ENCODE assay signal across 28 cellular contexts in the genomic region with DNA sequence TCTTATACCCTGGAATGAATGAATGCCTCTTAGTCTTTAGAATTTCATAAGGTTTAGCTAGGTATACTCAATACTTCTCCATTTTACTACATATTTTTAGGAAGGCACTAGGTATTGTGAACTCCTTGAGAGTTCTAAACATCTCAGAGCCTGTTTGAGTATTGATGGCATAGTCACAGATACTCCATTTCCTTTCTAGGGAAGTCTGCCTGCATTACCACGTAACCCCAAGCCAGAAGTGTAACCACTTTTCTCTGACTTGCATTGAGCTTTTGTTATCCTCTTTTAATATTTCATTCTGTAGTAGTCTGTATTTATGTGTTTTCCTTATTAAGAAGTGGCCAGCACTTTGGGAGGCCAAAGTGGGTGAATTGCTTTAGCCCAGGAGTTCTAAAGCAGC. TPM values are rescaled to one million over a fixed set of nuclear protein-coding genes. Genes with fewer than 3 reads are reported as not detected.
DNase-seq lines count a peak whose midpoint lies in the region; ATAC-seq and TF ChIP-seq lines count a peak whose summit lies in the region.
"Had no signal": no experiment of that assay in that cellular context is flagged by ENCODE, and none has a peak within 500 bp of the region (broad histone marks: within the 10 kb centered on the region; RNA-seq: fewer than 3 reads in every experiment).

No MANE protein-coding gene starts in this region.

- H3K4me3 Mint-ChIP-seq in T-helper 1 cell treated with Interleukin-12 subunit alpha and Interleukin-12 subunit beta and Interleukin-4 antibody, amounts not matched to agents 30 μg/mL and 1 μg/mL, for 36 hours = peak overlapping the region; percentile 9
- H3K4me3 Mint-ChIP-seq in natural killer cell = no peak overlapping the region
- no peak overlapping the region for H3K4me3 Mint-ChIP-seq in natural killer cell treated with Interleukin-12 subunit alpha and Interleukin-12 subunit beta and Interleukin-15 and Interleukin-18, amount 100 ng/mL, for 72 hours
- peak overlapping the region; percentile 10 for H3K4me3 Mint-ChIP-seq in activated T-helper 2 cell treated with anti-CD3 and anti-CD28 coated beads, Interferon-gamma antibody, Interleukin-2, Interleukin-4, amounts not matched to agents 10 μg/mL and 5 μg/mL and 100 μg/mL, durations not matched to agents 14 hours and 24 hours and 36 hours (ENCODE audit: low read depth)
- H3K4me3 Mint-ChIP-seq: endodermal cell; HFFc6; neural progenitor cell; stimulated activated memory B cell treated with anti-CD40 and anti-IgM and Interleukin-4, amounts not matched to agents 10 μg/mL and 1 μg/mL and 100 μg/mL, for 72 hours had no signal

- H3K27me3 ChIP-seq in testis = no peaks in the 10 kb centered on the region
- H3K27me3 ChIP-seq: foreskin keratinocyte, heart right ventricle, neural progenitor cell, suprapubic skin had no signal

- H3K36me3 Mint-ChIP-seq in T-helper 1 cell treated with Interleukin-12 subunit alpha and Interleukin-12 subunit beta and Interleukin-4 antibody, amounts not matched to agents 30 μg/mL and 1 μg/mL, for 36 hours (ENCODE audit: low read depth) = peaks cover 19% of the 10 kb centered on the region
- H3K36me3 Mint-ChIP-seq in natural killer cell = no peaks in the 10 kb centered on the region
- peaks cover 4% of the 10 kb centered on the region for H3K36me3 Mint-ChIP-seq in natural killer cell treated with Interleukin-12 subunit alpha and Interleukin-12 subunit beta and Interleukin-15 and Interleukin-18, amount 100 ng/mL, for 72 hours
- peaks cover 56% of the 10 kb centered on the region for H3K36me3 Mint-ChIP-seq in activated T-helper 2 cell treated with anti-CD3 and anti-CD28 coated beads, Interferon-gamma antibody, Interleukin-2, Interleukin-4, amounts not matched to agents 10 μg/mL and 5 μg/mL and 100 μg/mL, durations not matched to agents 14 hours and 24 hours and 36 hours (ENCODE audit: low read depth)

- ATAC-seq in natural killer cell = peak in 2 of 3 donors; percentile 48 to 59
- ATAC-seq in natural killer cell treated with Interleukin-12 subunit alpha and Interleukin-12 subunit beta and Interleukin-15 and Interleukin-18, amount 100 ng/mL, for 72 hours = no peak
- no peak for ATAC-seq in HG03571 (IDR thresholded peaks at IDR 0.05; ENCODE audit: unreplicated experiment)
- no peak for ATAC-seq in left cardiac atrium
- ATAC-seq: esophagus mucosa; foreskin keratinocyte; heart right ventricle; sciatic nerve; stimulated activated memory B cell treated with anti-CD40 and anti-IgM and Interleukin-4, amounts not matched to agents 10 μg/mL and 1 μg/mL and 100 μg/mL, for 72 hours had no signal

- H3K36me3 ChIP-seq in testis (ENCODE audit: low read depth, missing control alignments) = no peaks in the 10 kb centered on the region
- H3K36me3 ChIP-seq: heart right ventricle, neural progenitor cell, suprapubic skin had no signal

- H3K27ac ChIP-seq in testis = no peak overlapping the region
- H3K27ac ChIP-seq: foreskin keratinocyte, heart right ventricle, neural progenitor cell, suprapubic skin had no signal

- H3K27ac Mint-ChIP-seq in T-helper 1 cell treated with Interleukin-12 subunit alpha and Interleukin-12 subunit beta and Interleukin-4 antibody, amounts not matched to agents 30 μg/mL and 1 μg/mL, for 36 hours = peak overlapping the region; percentile 79
- H3K27ac Mint-ChIP-seq in natural killer cell = no peak overlapping the region
- peak overlapping the region in 1 of 2 donors; percentile 62 for H3K27ac Mint-ChIP-seq in natural killer cell treated with Interleukin-12 subunit alpha and Interleukin-12 subunit beta and Interleukin-15 and Interleukin-18, amount 100 ng/mL, for 72 hours
- peak overlapping the region; percentile 72 for H3K27ac Mint-ChIP-seq in activated T-helper 2 cell treated with anti-CD3 and anti-CD28 coated beads, Interferon-gamma antibody, Interleukin-2, Interleukin-4, amounts not matched to agents 10 μg/mL and 5 μg/mL and 100 μg/mL, durations not matched to agents 14 hours and 24 hours and 36 hours
- H3K27ac Mint-ChIP-seq: endodermal cell; neural progenitor cell; stimulated activated memory B cell treated with anti-CD40 and anti-IgM and Interleukin-4, amounts not matched to agents 10 μg/mL and 1 μg/mL and 100 μg/mL, for 72 hours had no signal

- intact Hi-C loops in natural killer cell (cut with micrococcal nuclease) (no loop called here), testis (cut with DNase I; ENCODE audit: low total_unique reads) (no loop called here), left cardiac atrium (cut with DNase I) (no loop called here)
- intact Hi-C loops in activated T-helper 2 cell treated with anti-CD3 and anti-CD28 coated beads, Interferon-gamma antibody, Interleukin-2, Interleukin-4, amounts not matched to agents 10 μg/mL and 5 μg/mL and 100 μg/mL, durations not matched to agents 14 hours and 24 hours and 36 hours (cut with micrococcal nuclease) = no loop called here

- DNase-seq in T-helper 1 cell = no peak
- no peak for DNase-seq in natural killer cell
- DNase-seq in natural killer cell treated with Interleukin-12 subunit alpha and Interleukin-12 subunit beta and Interleukin-15 and Interleukin-18, amount 100 ng/mL, for 72 hours (ENCODE audit: low spot score) = no peak
- DNase-seq in activated T-helper 2 cell treated with anti-CD3 and anti-CD28 coated beads, Interferon-gamma antibody, Interleukin-2, Interleukin-4, amounts not matched to agents 10 μg/mL and 5 μg/mL and 100 μg/mL, durations not matched to agents 14 hours and 24 hours and 36 hours (ENCODE audit: low spot score) = no peak
- DNase-seq in testis = no peak
- no peak for DNase-seq in left cardiac atrium
- DNase-seq: 8988T; activated CD4-positive, alpha-beta T cell treated with anti-CD3 and anti-CD28 coated beads for 48 hours; caudate nucleus; DMS153; endodermal cell; foreskin keratinocyte; GOT3; heart right ventricle; HFFc6; KG1; kidney glomerular epithelial cell; NCI-H146; NCI-H510A; stimulated activated CD4-positive, alpha-beta T cell treated with anti-CD3 and anti-CD28 coated beads, Interleukin-12 subunit alpha, Interleukin-12 subunit beta, amount 100 ng/mL, for 4 hours; stimulated activated CD4-positive, alpha-beta T cell treated with anti-CD3 and anti-CD28 coated beads, Interleukin-4, amount 100 ng/mL, for 1 hour had no signal

- H3K27me3 Mint-ChIP-seq in T-helper 1 cell treated with Interleukin-12 subunit alpha and Interleukin-12 subunit beta and Interleukin-4 antibody, amounts not matched to agents 30 μg/mL and 1 μg/mL, for 36 hours (ENCODE audit: low read depth) = no peaks in the 10 kb centered on the region
- no peaks in the 10 kb centered on the region for H3K27me3 Mint-ChIP-seq in natural killer cell (ENCODE audit: low read depth in 2 of 2)
- no peaks in the 10 kb centered on the region for H3K27me3 Mint-ChIP-seq in natural killer cell treated with Interleukin-12 subunit alpha and Interleukin-12 subunit beta and Interleukin-15 and Interleukin-18, amount 100 ng/mL, for 72 hours
- no peaks in the 10 kb centered on the region for H3K27me3 Mint-ChIP-seq in activated T-helper 2 cell treated with anti-CD3 and anti-CD28 coated beads, Interferon-gamma antibody, Interleukin-2, Interleukin-4, amounts not matched to agents 10 μg/mL and 5 μg/mL and 100 μg/mL, durations not matched to agents 14 hours and 24 hours and 36 hours (ENCODE audit: low read depth)
- H3K27me3 Mint-ChIP-seq: stimulated activated memory B cell treated with anti-CD40 and anti-IgM and Interleukin-4, amounts not matched to agents 10 μg/mL and 1 μg/mL and 100 μg/mL, for 72 hours had no signal

- H3K9me3 ChIP-seq in testis = no peaks in the 10 kb centered on the region
- H3K9me3 ChIP-seq: heart right ventricle, suprapubic skin had no signal

- no peaks in the 10 kb centered on the region for H3K4me1 ChIP-seq in testis

- H3K4me1 Mint-ChIP-seq in T-helper 1 cell treated with Interleukin-12 subunit alpha and Interleukin-12 subunit beta and Interleukin-4 antibody, amounts not matched to agents 30 μg/mL and 1 μg/mL, for 36 hours (ENCODE audit: low read depth) = peaks cover 73% of the 10 kb centered on the region
- H3K4me1 Mint-ChIP-seq in natural killer cell = peaks cover 52 to 67% of the 10 kb centered on the region in 2 donors
- H3K4me1 Mint-ChIP-seq in natural killer cell treated with Interleukin-12 subunit alpha and Interleukin-12 subunit beta and Interleukin-15 and Interleukin-18, amount 100 ng/mL, for 72 hours (ENCODE audit: low read depth in 2 of 2) = peaks cover 47 to 51% of the 10 kb centered on the region in 2 donors
- peaks cover 75% of the 10 kb centered on the region for H3K4me1 Mint-ChIP-seq in activated T-helper 2 cell treated with anti-CD3 and anti-CD28 coated beads, Interferon-gamma antibody, Interleukin-2, Interleukin-4, amounts not matched to agents 10 μg/mL and 5 μg/mL and 100 μg/mL, durations not matched to agents 14 hours and 24 hours and 36 hours (ENCODE audit: low read depth)

- WGBS in testis, 2 donors = 78 to 83% methylated on average over 1 of the region's 1 CpG

- no peaks in the 10 kb centered on the region for H3K9me3 Mint-ChIP-seq in T-helper 1 cell treated with Interleukin-12 subunit alpha and Interleukin-12 subunit beta and Interleukin-4 antibody, amounts not matched to agents 30 μg/mL and 1 μg/mL, for 36 hours
- no peaks in the 10 kb centered on the region for H3K9me3 Mint-ChIP-seq in natural killer cell
- H3K9me3 Mint-ChIP-seq in natural killer cell treated with Interleukin-12 subunit alpha and Interleukin-12 subunit beta and Interleukin-15 and Interleukin-18, amount 100 ng/mL, for 72 hours = no peaks in the 10 kb centered on the region
- H3K9me3 Mint-ChIP-seq in activated T-helper 2 cell treated with anti-CD3 and anti-CD28 coated beads, Interferon-gamma antibody, Interleukin-2, Interleukin-4, amounts not matched to agents 10 μg/mL and 5 μg/mL and 100 μg/mL, durations not matched to agents 14 hours and 24 hours and 36 hours = no peaks in the 10 kb centered on the region
- H3K9me3 Mint-ChIP-seq: endodermal cell; HFFc6; stimulated activated memory B cell treated with anti-CD40 and anti-IgM and Interleukin-4, amounts not matched to agents 10 μg/mL and 1 μg/mL and 100 μg/mL, for 72 hours had no signal

- TF ChIP-seq POLR2A in testis (IDR thresholded peaks at IDR 0.05) = no peak

- TF ChIP-seq CTCF in natural killer cell (IDR thresholded peaks at IDR 0.05) = no peak
- TF ChIP-seq CTCF in testis (IDR thresholded peaks at IDR 0.05) = no peak

- H3K4me3 ChIP-seq in testis = no peak overlapping the region
- H3K4me3 ChIP-seq: heart right ventricle, neural progenitor cell, suprapubic skin had no signal

RNA-seq across cellular contexts. Expression of a gene that starts 12.2 kb away (rescaled TPM):
- total RNA-seq in natural killer cell = 10 to 100 TPM; 32.2 to 36.3 (median 36.3) TPM
- 10 to 100 TPM; 77.5 to 81.2 TPM for total RNA-seq in natural killer cell treated with Interleukin-12 subunit alpha and Interleukin-12 subunit beta and Interleukin-15 and Interleukin-18, amount 100 ng/mL, for 72 hours
- total RNA-seq in activated T-helper 2 cell treated with anti-CD3 and anti-CD28 coated beads, Interferon-gamma antibody, Interleukin-2, Interleukin-4, amounts not matched to agents 10 μg/mL and 5 μg/mL and 100 μg/mL, durations not matched to agents 14 hours and 24 hours and 36 hours = 116 and 118 TPM in 2 replicates
- total RNA-seq in testis = 10 to 100 TPM; 33.8 to 36.6 TPM
- polyA plus RNA-seq in testis (ENCODE audit: insufficient read depth, low read depth, low replicate concordance) = 12.1 TPM
- total RNA-seq in left cardiac atrium = 10 to 100 TPM; 26.8 to 30.4 TPM

Comparison
In these comparisons a context has a peak if more than half of its experiments do, and no peak if none do; other contexts are left out.
1. ATAC-seq: peak in natural killer cell (2 of 3); none in natural killer cell treated with Interleukin-12 subunit alpha and Interleukin-12 subunit beta and Interleukin-15 and Interleukin-18, amount 100 ng/mL, for 72 hours (0 of 2), HG03571 (single experiment) and left cardiac atrium (0 of 2).
2. H3K27ac Mint-ChIP-seq: peak in T-helper 1 cell treated with Interleukin-12 subunit alpha and Interleukin-12 subunit beta and Interleukin-4 antibody, amounts not matched to agents 30 μg/mL and 1 μg/mL, for 36 hours (single experiment) and activated T-helper 2 cell treated with anti-CD3 and anti-CD28 coated beads, Interferon-gamma antibody, Interleukin-2, Interleukin-4, amounts not matched to agents 10 μg/mL and 5 μg/mL and 100 μg/mL, durations not matched to agents 14 hours and 24 hours and 36 hours (single experiment); none in natural killer cell (0 of 2).
3. H3K4me3 Mint-ChIP-seq: peak in T-helper 1 cell treated with Interleukin-12 subunit alpha and Interleukin-12 subunit beta and Interleukin-4 antibody, amounts not matched to agents 30 μg/mL and 1 μg/mL, for 36 hours (single experiment) and activated T-helper 2 cell treated with anti-CD3 and anti-CD28 coated beads, Interferon-gamma antibody, Interleukin-2, Interleukin-4, amounts not matched to agents 10 μg/mL and 5 μg/mL and 100 μg/mL, durations not matched to agents 14 hours and 24 hours and 36 hours (single experiment); none in natural killer cell (single experiment) and natural killer cell treated with Interleukin-12 subunit alpha and Interleukin-12 subunit beta and Interleukin-15 and Interleukin-18, amount 100 ng/mL, for 72 hours (single experiment).